1 cellular context compared by ENCODE assay signal in genomic region chr12:108610856-108611605, GRCh38.
TF ChIP-seq lines count a peak whose summit lies in the region.

No MANE protein-coding gene starts in this region.

TF ChIP-seq in IMR-90, 13 proteins besides CTCF, POLR2A, EP300 and RAD21:
- TF ChIP-seq FOS (IDR thresholded peaks at IDR 0.05; ENCODE audit: low read depth, low read length) (no peak), SMC3 (IDR thresholded peaks at IDR 0.05; ENCODE audit: low read depth, low read length) (no peak), MXI1 (IDR thresholded peaks at IDR 0.05; ENCODE audit: borderline replicate concordance, low read depth, low read length) (no peak), CEBPB (IDR thresholded peaks at IDR 0.05; ENCODE audit: low read depth, low read length) (no peak), MAZ (IDR thresholded peaks at IDR 0.05; ENCODE audit: borderline replicate concordance, low read depth, low read length) (no peak), MAFK (IDR thresholded peaks at IDR 0.05; ENCODE audit: low read depth, low read length) (no peak)
